Comparison of ENCODE assay signal across 1 cellular context in the genomic region with DNA sequence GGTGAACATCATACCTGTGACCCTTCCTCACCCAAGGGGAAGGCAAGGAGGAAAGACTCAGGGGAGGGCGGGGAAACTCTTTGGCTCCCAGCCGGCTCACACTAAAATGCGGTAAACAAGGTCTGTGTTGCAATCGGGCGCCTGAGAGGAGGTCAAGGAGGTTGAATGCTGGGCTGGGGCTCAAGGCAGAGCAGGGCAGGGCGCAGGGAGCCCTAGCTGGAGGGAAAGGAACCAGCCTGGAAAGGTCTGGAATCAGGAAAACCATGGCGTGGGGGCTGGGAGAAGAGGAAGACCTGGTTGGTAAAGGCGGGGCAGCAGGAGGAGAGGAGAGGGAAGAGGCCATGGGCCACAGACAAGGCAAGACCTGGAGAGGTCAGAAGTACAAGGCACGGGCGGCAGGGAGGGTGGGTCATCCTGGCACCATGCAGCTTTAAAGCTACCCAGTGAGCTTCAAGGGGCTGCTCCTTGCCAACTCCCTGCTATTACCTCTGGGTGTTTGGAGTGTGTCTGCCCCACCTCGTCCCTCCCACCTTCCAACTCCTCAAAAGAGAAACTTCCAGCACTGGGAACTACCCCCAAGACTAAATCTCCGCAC.
TF ChIP-seq lines count a peak whose summit lies in the region.

No MANE protein-coding gene starts in this region.

TF ChIP-seq in HepG2, 621 proteins besides CTCF, POLR2A, EP300 and RAD21 (continued from another document and continues in another):
- TF ChIP-seq NONO (IDR thresholded peaks at IDR 0.05) = no peak
- TF ChIP-seq NONO (CRISPR knock-in tag; conservative IDR thresholded peaks at IDR 0.05) = peak; percentile 12; the same call in 1 of the 2 replicates
- no peak for TF ChIP-seq RFX3 (CRISPR knock-in tag; IDR thresholded peaks at IDR 0.05)
- no peak for TF ChIP-seq ZFP36L2 (CRISPR knock-in tag; IDR thresholded peaks at IDR 0.05)
- TF ChIP-seq IRF2 (CRISPR knock-in tag; IDR thresholded peaks at IDR 0.05) = peak; percentile 37; the same call in 1 of the 2 replicates
- no peak for TF ChIP-seq ZBTB21 (CRISPR knock-in tag; IDR thresholded peaks at IDR 0.05)
- TF ChIP-seq ZNF557 (CRISPR knock-in tag; IDR thresholded peaks at IDR 0.05) = no peak
- TF ChIP-seq RFXAP (CRISPR knock-in tag; IDR thresholded peaks at IDR 0.05; ENCODE audit: borderline replicate concordance) = no peak
- no peak for TF ChIP-seq ZNF747 (CRISPR knock-in tag; IDR thresholded peaks at IDR 0.05; ENCODE audit: borderline replicate concordance)
- no peak for TF ChIP-seq POLR2AphosphoS5 (IDR thresholded peaks at IDR 0.05; ENCODE audit: low read depth, low read length)
- TF ChIP-seq MATR3 (CRISPR knock-in tag; IDR thresholded peaks at IDR 0.05) = no peak
- no peak for TF ChIP-seq RBM39 (IDR thresholded peaks at IDR 0.05; ENCODE audit: low read depth, low read length, poor library complexity, severe bottlenecking)
- TF ChIP-seq REXO4 (CRISPR knock-in tag; IDR thresholded peaks at IDR 0.05; ENCODE audit: borderline replicate concordance) = no peak
- no peak for TF ChIP-seq MEIS2 (CRISPR knock-in tag; IDR thresholded peaks at IDR 0.05)
- TF ChIP-seq NFKBIZ (CRISPR knock-in tag; IDR thresholded peaks at IDR 0.05) = 0 out of 2 replicates have a peak, but pooled peaks have one; percentile 25
- no peak for TF ChIP-seq CSRNP1 (CRISPR knock-in tag; IDR thresholded peaks at IDR 0.05)
- no peak for TF ChIP-seq ATF7-NPFF (CRISPR knock-in tag; IDR thresholded peaks at IDR 0.05; ENCODE audit: low read depth)
- no peak for TF ChIP-seq CHD2 (IDR thresholded peaks at IDR 0.05; ENCODE audit: low read depth, low read length)
- TF ChIP-seq ZNF136 (CRISPR knock-in tag; IDR thresholded peaks at IDR 0.05; ENCODE audit: low read depth) = no peak
- no peak; the same call in 1 of the 2 replicates for TF ChIP-seq SPEN (CRISPR knock-in tag; IDR thresholded peaks at IDR 0.05; ENCODE audit: low read depth)
- TF ChIP-seq CCAR2 (optimal IDR thresholded peaks at IDR 0.05; ENCODE audit: low read depth, low read length) = no peak
- TF ChIP-seq HNF4A (CRISPR knock-in tag; IDR thresholded peaks at IDR 0.05) = peak; percentile 78
- TF ChIP-seq ZBTB4 (CRISPR knock-in tag; IDR thresholded peaks at IDR 0.05; ENCODE audit: borderline replicate concordance) = no peak
- TF ChIP-seq, protein P1, sequence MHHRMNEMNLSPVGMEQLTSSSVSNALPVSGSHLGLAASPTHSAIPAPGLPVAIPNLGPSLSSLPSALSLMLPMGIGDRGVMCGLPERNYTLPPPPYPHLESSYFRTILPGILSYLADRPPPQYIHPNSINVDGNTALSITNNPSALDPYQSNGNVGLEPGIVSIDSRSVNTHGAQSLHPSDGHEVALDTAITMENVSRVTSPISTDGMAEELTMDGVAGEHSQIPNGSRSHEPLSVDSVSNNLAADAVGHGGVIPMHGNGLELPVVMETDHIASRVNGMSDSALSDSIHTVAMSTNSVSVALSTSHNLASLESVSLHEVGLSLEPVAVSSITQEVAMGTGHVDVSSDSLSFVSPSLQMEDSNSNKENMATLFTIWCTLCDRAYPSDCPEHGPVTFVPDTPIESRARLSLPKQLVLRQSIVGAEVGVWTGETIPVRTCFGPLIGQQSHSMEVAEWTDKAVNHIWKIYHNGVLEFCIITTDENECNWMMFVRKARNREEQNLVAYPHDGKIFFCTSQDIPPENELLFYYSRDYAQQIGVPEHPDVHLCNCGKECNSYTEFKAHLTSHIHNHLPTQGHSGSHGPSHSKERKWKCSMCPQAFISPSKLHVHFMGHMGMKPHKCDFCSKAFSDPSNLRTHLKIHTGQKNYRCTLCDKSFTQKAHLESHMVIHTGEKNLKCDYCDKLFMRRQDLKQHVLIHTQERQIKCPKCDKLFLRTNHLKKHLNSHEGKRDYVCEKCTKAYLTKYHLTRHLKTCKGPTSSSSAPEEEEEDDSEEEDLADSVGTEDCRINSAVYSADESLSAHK (CRISPR knock-in tag; IDR thresholded peaks at IDR 0.05; ENCODE audit: borderline replicate concordance) = no peak
- TF ChIP-seq ELF1 (CRISPR knock-in tag; IDR thresholded peaks at IDR 0.05) = no peak
- no peak for TF ChIP-seq ZMYM2 (CRISPR knock-in tag; IDR thresholded peaks at IDR 0.05)
- TF ChIP-seq DBP (CRISPR knock-in tag; IDR thresholded peaks at IDR 0.05; ENCODE audit: not compliant biosample characterization) = no peak
- no peak for TF ChIP-seq ZNF335 (CRISPR knock-in tag; IDR thresholded peaks at IDR 0.05)
- TF ChIP-seq HMG20A (CRISPR knock-in tag; IDR thresholded peaks at IDR 0.05; ENCODE audit: borderline replicate concordance) = peak; percentile 90; the same call in 1 of the 2 replicates
- TF ChIP-seq SMARCE1 (IDR thresholded peaks at IDR 0.05; ENCODE audit: borderline replicate concordance) = no peak
- TF ChIP-seq GTF2F1 (IDR thresholded peaks at IDR 0.05; ENCODE audit: low read length) = no peak
- no peak for TF ChIP-seq RFX1 (IDR thresholded peaks at IDR 0.05)
- no peak for TF ChIP-seq TOE1 (CRISPR knock-in tag; IDR thresholded peaks at IDR 0.05)
- no peak for TF ChIP-seq PHF21A (CRISPR knock-in tag; IDR thresholded peaks at IDR 0.05)
- TF ChIP-seq ZFP1 (CRISPR knock-in tag; IDR thresholded peaks at IDR 0.05) = no peak
- TF ChIP-seq, protein P2, sequence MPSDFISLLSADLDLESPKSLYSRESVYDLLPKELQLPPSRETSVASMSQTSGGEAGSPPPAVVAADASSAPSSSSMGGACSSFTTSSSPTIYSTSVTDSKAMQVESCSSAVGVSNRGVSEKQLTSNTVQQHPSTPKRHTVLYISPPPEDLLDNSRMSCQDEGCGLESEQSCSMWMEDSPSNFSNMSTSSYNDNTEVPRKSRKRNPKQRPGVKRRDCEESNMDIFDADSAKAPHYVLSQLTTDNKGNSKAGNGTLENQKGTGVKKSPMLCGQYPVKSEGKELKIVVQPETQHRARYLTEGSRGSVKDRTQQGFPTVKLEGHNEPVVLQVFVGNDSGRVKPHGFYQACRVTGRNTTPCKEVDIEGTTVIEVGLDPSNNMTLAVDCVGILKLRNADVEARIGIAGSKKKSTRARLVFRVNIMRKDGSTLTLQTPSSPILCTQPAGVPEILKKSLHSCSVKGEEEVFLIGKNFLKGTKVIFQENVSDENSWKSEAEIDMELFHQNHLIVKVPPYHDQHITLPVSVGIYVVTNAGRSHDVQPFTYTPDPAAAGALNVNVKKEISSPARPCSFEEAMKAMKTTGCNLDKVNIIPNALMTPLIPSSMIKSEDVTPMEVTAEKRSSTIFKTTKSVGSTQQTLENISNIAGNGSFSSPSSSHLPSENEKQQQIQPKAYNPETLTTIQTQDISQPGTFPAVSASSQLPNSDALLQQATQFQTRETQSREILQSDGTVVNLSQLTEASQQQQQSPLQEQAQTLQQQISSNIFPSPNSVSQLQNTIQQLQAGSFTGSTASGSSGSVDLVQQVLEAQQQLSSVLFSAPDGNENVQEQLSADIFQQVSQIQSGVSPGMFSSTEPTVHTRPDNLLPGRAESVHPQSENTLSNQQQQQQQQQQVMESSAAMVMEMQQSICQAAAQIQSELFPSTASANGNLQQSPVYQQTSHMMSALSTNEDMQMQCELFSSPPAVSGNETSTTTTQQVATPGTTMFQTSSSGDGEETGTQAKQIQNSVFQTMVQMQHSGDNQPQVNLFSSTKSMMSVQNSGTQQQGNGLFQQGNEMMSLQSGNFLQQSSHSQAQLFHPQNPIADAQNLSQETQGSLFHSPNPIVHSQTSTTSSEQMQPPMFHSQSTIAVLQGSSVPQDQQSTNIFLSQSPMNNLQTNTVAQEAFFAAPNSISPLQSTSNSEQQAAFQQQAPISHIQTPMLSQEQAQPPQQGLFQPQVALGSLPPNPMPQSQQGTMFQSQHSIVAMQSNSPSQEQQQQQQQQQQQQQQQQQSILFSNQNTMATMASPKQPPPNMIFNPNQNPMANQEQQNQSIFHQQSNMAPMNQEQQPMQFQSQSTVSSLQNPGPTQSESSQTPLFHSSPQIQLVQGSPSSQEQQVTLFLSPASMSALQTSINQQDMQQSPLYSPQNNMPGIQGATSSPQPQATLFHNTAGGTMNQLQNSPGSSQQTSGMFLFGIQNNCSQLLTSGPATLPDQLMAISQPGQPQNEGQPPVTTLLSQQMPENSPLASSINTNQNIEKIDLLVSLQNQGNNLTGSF (CRISPR knock-in tag; IDR thresholded peaks at IDR 0.05) = no peak
- no peak for TF ChIP-seq AKAP8 (CRISPR knock-in tag; IDR thresholded peaks at IDR 0.05)
- no peak for TF ChIP-seq ZNF317 (CRISPR knock-in tag; IDR thresholded peaks at IDR 0.05)
- TF ChIP-seq SKI (IDR thresholded peaks at IDR 0.05; ENCODE audit: partially characterized antibody) = peak; percentile 67
- no peak for TF ChIP-seq ZNF567 (CRISPR knock-in tag; IDR thresholded peaks at IDR 0.05; ENCODE audit: borderline replicate concordance)
- no peak for TF ChIP-seq ZNF263 (CRISPR knock-in tag; IDR thresholded peaks at IDR 0.05)
- no peak for TF ChIP-seq IKZF4 (CRISPR knock-in tag; IDR thresholded peaks at IDR 0.05; ENCODE audit: borderline replicate concordance, low read depth, not compliant biosample characterization)
- TF ChIP-seq SCMH1 (CRISPR knock-in tag; IDR thresholded peaks at IDR 0.05; ENCODE audit: borderline replicate concordance) = no peak
- no peak for TF ChIP-seq NCOA1 (CRISPR knock-in tag; IDR thresholded peaks at IDR 0.05)
- TF ChIP-seq TSC22D2 (CRISPR knock-in tag; IDR thresholded peaks at IDR 0.05; ENCODE audit: borderline replicate concordance) = no peak
- TF ChIP-seq, protein P3, sequence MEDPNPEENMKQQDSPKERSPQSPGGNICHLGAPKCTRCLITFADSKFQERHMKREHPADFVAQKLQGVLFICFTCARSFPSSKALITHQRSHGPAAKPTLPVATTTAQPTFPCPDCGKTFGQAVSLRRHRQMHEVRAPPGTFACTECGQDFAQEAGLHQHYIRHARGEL (CRISPR knock-in tag; IDR thresholded peaks at IDR 0.05) = no peak
- no peak for TF ChIP-seq YEATS4 (CRISPR knock-in tag; IDR thresholded peaks at IDR 0.05; ENCODE audit: borderline replicate concordance)
- TF ChIP-seq ZNF746 (CRISPR knock-in tag; IDR thresholded peaks at IDR 0.05) = 0 out of 2 replicates have a peak, but pooled peaks have one; percentile 39
- peak in 1 of 2 experiments; percentile 69; a peak in 2 of 4 replicates for TF ChIP-seq REST (IDR thresholded peaks at IDR 0.05; ENCODE audit: borderline replicate concordance in 1 of 2, low read depth in 1 of 2, low read length in 2 of 2)
